Comparison of ENCODE assay signal across 8 cellular contexts in the genomic region with DNA sequence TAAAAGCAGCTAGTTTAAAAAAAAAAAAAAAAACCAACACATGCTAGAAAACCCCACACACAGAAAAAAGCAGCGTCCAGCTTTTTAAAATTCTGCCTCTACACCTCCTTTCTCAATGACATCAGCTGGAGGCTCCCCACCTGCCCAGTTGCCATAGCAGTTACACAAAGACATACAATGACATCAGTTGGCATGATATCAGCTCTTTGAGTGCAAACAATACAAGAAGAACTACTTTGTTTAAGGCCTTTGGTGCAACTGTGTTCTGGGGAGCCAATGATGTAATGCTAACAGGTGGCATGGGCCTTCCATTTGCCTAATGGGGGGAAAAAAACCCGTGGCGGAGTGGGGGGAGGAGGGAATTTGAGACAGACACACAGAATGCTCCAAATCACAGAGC. TPM values are rescaled to one million over a fixed set of nuclear protein-coding genes. Genes with fewer than 3 reads are reported as not detected.
DNase-seq lines count a peak whose midpoint lies in the region; ATAC-seq and TF ChIP-seq lines count a peak whose summit lies in the region.

No MANE protein-coding gene starts in this region.

- TF ChIP-seq POLR2A in body of pancreas (IDR thresholded peaks at IDR 0.05), result peak in 1 of 3 donors; percentile 8

- peak overlapping the region; percentile 44 to 84 (median 78) for H3K27ac ChIP-seq in body of pancreas
- H3K27ac ChIP-seq in lower lobe of right lung, result peak overlapping the region; percentile 47

- TF ChIP-seq CTCF in body of pancreas (IDR thresholded peaks at IDR 0.05) (no peak), lower lobe of right lung (IDR thresholded peaks at IDR 0.05) (no peak), type B pancreatic cell (conservative IDR thresholded peaks at IDR 0.05) (no peak)

- H3K4me3 Mint-ChIP-seq in type B pancreatic cell, result no peak overlapping the region

- DNase-seq in ACHN (peak; percentile 49), HuH-7 (ENCODE audit: low spot score) (peak; percentile 17), RPMI7951 (ENCODE audit: low read depth) (peak; percentile 71), body of pancreas (peak; percentile 80 to 93 (median 87)), lower lobe of right lung (no peak), type B pancreatic cell (ENCODE audit: extremely low spot score, unreplicated experiment) (no peak), NK-92 (lab: John Stamatoyannopoulos, UW; ENCODE audit: unreplicated experiment) (no peak)

- H3K4me1 Mint-ChIP-seq in type B pancreatic cell (ENCODE audit: unreplicated experiment), result peaks cover 21% of the 10 kb centered on the region

- no peaks in the 10 kb centered on the region for H3K27me3 ChIP-seq in body of pancreas
- H3K27me3 ChIP-seq in lower lobe of right lung (ENCODE audit: low read depth), result no peaks in the 10 kb centered on the region

- intact Hi-C loops in body of pancreas (cut with DNase I) (no loop called here), lower lobe of right lung (cut with DNase I) (no loop called here)

- ATAC-seq in GM19023 (IDR thresholded peaks at IDR 0.05; ENCODE audit: unreplicated experiment) (peak; percentile 36), body of pancreas (peak; percentile 98), lower lobe of right lung (peak; percentile 72 to 88)

- H3K36me3 ChIP-seq in body of pancreas (replicated peaks in 1 of 2; ENCODE audit: insufficient read depth in 1 of 2, low read depth in 2 of 2) (peaks cover 2 to 9% of the 10 kb centered on the region in 2 donors), lower lobe of right lung (peaks cover 12% of the 10 kb centered on the region)

- peak overlapping the region; percentile 57 for H3K27ac Mint-ChIP-seq in type B pancreatic cell

- no peaks in the 10 kb centered on the region for H3K9me3 Mint-ChIP-seq in type B pancreatic cell

- no peaks in the 10 kb centered on the region for H3K27me3 Mint-ChIP-seq in type B pancreatic cell

- H3K36me3 Mint-ChIP-seq in type B pancreatic cell, result peaks cover 9% of the 10 kb centered on the region

- H3K4me3 ChIP-seq in body of pancreas, result no peak overlapping the region
- H3K4me3 ChIP-seq in lower lobe of right lung, result no peak overlapping the region

- H3K9me3 ChIP-seq in body of pancreas (no peaks in the 10 kb centered on the region), lower lobe of right lung (no peaks in the 10 kb centered on the region)

- in situ Hi-C loops in ACHN (cut with HindIII; ENCODE audit: low pct_ligation_motif_present, low pct_unique_long_range_greater_than_20kb, low sequenced_read_pairs), result no loop called here

- 17 to 31% methylated on average over 3 of the region's 3 CpGs for WGBS in body of pancreas, 2 donors

- peaks cover 54% of the 10 kb centered on the region for H3K4me1 ChIP-seq in body of pancreas
- peaks cover 51% of the 10 kb centered on the region for H3K4me1 ChIP-seq in lower lobe of right lung

RNA-seq across cellular contexts. Expression of a gene that starts 32.9 kb away (rescaled TPM):
- total RNA-seq in RPMI7951 (2014; rRNA removed; shearing (Covaris generic)), result 27.8 and 35.1 TPM in 2 replicates
- 10 to 100 TPM in 1 of 2 donors, 1 to 10 TPM in 1; 5.4 to 12.2 TPM for total RNA-seq in body of pancreas
- total RNA-seq in lower lobe of right lung, result 8.7 TPM
- 19.6 and 29.4 TPM in 2 replicates for total RNA-seq in type B pancreatic cell (ENCODE audit: low replicate concordance)

Comparison
In these comparisons a context has a peak if more than half of its experiments do, and no peak if none do; other contexts are left out.
1. DNase-seq: peak in ACHN (single experiment), HuH-7 (single experiment), RPMI7951 (single experiment) and body of pancreas (4 of 4); none in lower lobe of right lung (single experiment), type B pancreatic cell (single experiment) and NK-92 (single experiment).
2. ATAC-seq: peak in every context shown above with its lines; median percentile 98 in body of pancreas; 80 in lower lobe of right lung; 36 in GM19023.